Comparison of ENCODE assay signal across 10 cellular contexts in the genomic region with DNA sequence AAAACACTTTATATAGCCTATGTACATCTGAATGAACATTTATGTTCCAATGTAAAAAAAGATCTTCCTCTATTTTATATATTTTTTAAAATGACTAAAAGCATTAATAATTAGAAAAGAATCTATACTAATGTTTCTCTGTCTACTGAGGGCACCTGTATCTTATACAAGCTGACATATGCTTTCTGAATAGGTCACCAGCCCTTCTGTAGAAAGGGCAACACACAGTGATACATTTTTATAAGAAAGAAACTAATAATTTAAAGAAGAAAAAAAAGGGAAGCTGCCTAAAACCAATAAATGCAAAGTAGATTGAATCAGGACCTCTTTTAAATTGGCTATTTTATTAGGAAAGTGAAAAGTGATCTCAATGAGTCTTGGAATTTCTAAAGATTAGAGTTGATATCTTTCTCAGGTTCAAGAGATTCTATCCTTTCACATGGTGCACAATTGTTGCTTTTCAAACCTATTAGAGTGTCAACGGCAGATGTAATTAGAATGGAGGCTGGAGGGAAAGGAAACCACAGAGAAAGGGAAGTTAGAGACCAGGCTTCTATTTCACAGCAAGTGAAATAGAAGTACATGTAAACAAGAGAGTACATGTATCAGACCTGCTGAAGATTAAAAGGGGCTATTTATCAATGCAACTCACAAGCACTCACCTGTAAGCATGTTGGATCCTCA. TPM values are rescaled to one million over a fixed set of nuclear protein-coding genes. Genes with fewer than 3 reads are reported as not detected.
A peak's percentile ranks its signal among the peaks of the same experiment; 100 is the strongest.
DNase-seq lines count a peak whose midpoint lies in the region; ATAC-seq and TF ChIP-seq lines count a peak whose summit lies in the region.
"Had no signal": no experiment of that assay in that cellular context is flagged by ENCODE, and none has a peak within 500 bp of the region (broad histone marks: within the 10 kb centered on the region; RNA-seq: fewer than 3 reads in every experiment).

No MANE protein-coding gene starts in this region.

- no peak overlapping the region for H2AFZ ChIP-seq in mammary epithelial cell (ENCODE audit: low read depth, low read length)

- no peaks in the 10 kb centered on the region for H4K20me1 ChIP-seq in mammary epithelial cell (ENCODE audit: insufficient read depth, low read length)

- H3K27me3 ChIP-seq in left lung (no peaks in the 10 kb centered on the region), mammary epithelial cell (ENCODE audit: insufficient read depth, low read length) (no peaks in the 10 kb centered on the region), sigmoid colon (no peaks in the 10 kb centered on the region)

- peaks cover 92% of the 10 kb centered on the region for H3K79me2 ChIP-seq in mammary epithelial cell (ENCODE audit: insufficient read depth, low read length)

- H3K9me3 ChIP-seq in HEK293 (ENCODE audit: control insufficient read depth, insufficient read depth, low read depth, low read length) = no peaks in the 10 kb centered on the region
- no peaks in the 10 kb centered on the region for H3K9me3 ChIP-seq in left lung
- H3K9me3 ChIP-seq in mammary epithelial cell (replicated peaks; ENCODE audit: insufficient read depth, low read length) = no peaks in the 10 kb centered on the region
- no peaks in the 10 kb centered on the region for H3K9me3 ChIP-seq in sigmoid colon

- no peak overlapping the region for H3K9ac ChIP-seq in mammary epithelial cell (ENCODE audit: insufficient read depth, low read length)

- H3K27ac ChIP-seq in HEK293 (ENCODE audit: extremely low read depth, low read depth, low read length) (no peak overlapping the region), left lung (peak overlapping the region in 1 of 2 donors; percentile 81), mammary epithelial cell (ENCODE audit: insufficient read depth, low read depth, low read length) (no peak overlapping the region), sigmoid colon (no peak overlapping the region)
- H3K27ac ChIP-seq: SK-N-MC had no signal

- dilution Hi-C loops in mammary epithelial cell (cut with HindIII; ENCODE audit: low sequenced_read_pairs) = no loop called here

- POLR2A ChIA-PET in HEK293 (lab: Yijun Ruan, JAX) = interaction anchor here (0.6 kb wide), 1 partner anchor 9 kb away, joined by 3 read pairs; no protein-coding TSS in a partner anchor

- peak; percentile 90 for DNase-seq in KBM-7
- no peak for DNase-seq in left lung
- DNase-seq in mammary epithelial cell = no peak
- no peak for DNase-seq in stimulated activated CD4-positive, alpha-beta T cell treated with anti-CD3 and anti-CD28 coated beads, Interleukin-15, amount 100 ng/mL, for 24 hours
- no peak for DNase-seq in sigmoid colon
- no peak for DNase-seq in anterior cingulate cortex (lab: John Stamatoyannopoulos, UW)
- DNase-seq: left ventricle myocardium superior had no signal

- H3K36me3 ChIP-seq in HEK293 (ENCODE audit: control insufficient read depth in 2 of 2, insufficient read depth in 1 of 2, low read length in 2 of 2) = peaks cover 0 to 37% of the 10 kb centered on the region in 2 experiments; a peak in 1 of 3 replicates
- H3K36me3 ChIP-seq in left lung = peaks cover 0 to 5% of the 10 kb centered on the region in 2 donors
- peaks cover 4% of the 10 kb centered on the region for H3K36me3 ChIP-seq in mammary epithelial cell (ENCODE audit: insufficient read depth, low read length)
- peaks cover 0 to 6% (median 2%) of the 10 kb centered on the region in 4 donors for H3K36me3 ChIP-seq in sigmoid colon

- 100% methylated on average over 1 of the region's 1 CpG for WGBS in mammary epithelial cell (ENCODE audit: low coverage, missing lambda C conversion rate)
- 47 to 82% methylated on average over 1 of the region's 1 CpG for WGBS in sigmoid colon, 2 donors

- H3K4me3 ChIP-seq in HEK293 (ENCODE audit: low read depth, low read length) (no peak overlapping the region), left lung (peak overlapping the region in 1 of 2 donors; percentile 6), mammary epithelial cell (replicated peaks in 1 of 3; ENCODE audit: insufficient read depth in 1 of 3, low read depth in 2 of 3, low read length in 3 of 3) (no peak overlapping the region), sigmoid colon (no peak overlapping the region)
- H3K4me3 ChIP-seq: SK-N-MC had no signal

- no peak overlapping the region for H3K4me2 ChIP-seq in mammary epithelial cell (ENCODE audit: insufficient read depth, low read depth, low read length)

- CTCF ChIA-PET in HEK293 (lab: Yijun Ruan, JAX) (interaction anchor here (1.3 kb wide), 1 partner anchor 170 kb away, joined by 3 read pairs; no protein-coding TSS in a partner anchor), mammary epithelial cell (lab: Charles Lee; ENCODE audit: low non-redundant PET) (no interaction called here)

- no peak for TF ChIP-seq POLR2A in sigmoid colon (IDR thresholded peaks at IDR 0.05)

- TF ChIP-seq CTCF in HEK293 (tag by site-specific recombination; IDR thresholded peaks at IDR 0.05) = no peak
- TF ChIP-seq CTCF in left lung (IDR thresholded peaks at IDR 0.05) = no peak
- TF ChIP-seq CTCF in mammary epithelial cell (conservative IDR thresholded peaks at IDR 0.05 in 1 of 2, IDR thresholded peaks at IDR 0.05 in 1 of 2; ENCODE audit: extremely low read depth in 1 of 2, insufficient read depth in 1 of 2, low read depth in 1 of 2, low read length in 2 of 2) = no peak
- no peak for TF ChIP-seq CTCF in sigmoid colon (IDR thresholded peaks at IDR 0.05)

- TF ChIP-seq EP300 in sigmoid colon (IDR thresholded peaks at IDR 0.05) = no peak

- H3K4me1 ChIP-seq in HEK293 (ENCODE audit: control insufficient read depth, insufficient read depth, low read length) (peaks cover 1% of the 10 kb centered on the region; the same call in 1 of the 2 replicates), left lung (peaks cover 15 to 78% of the 10 kb centered on the region in 2 donors), mammary epithelial cell (ENCODE audit: insufficient read depth, low read length) (peaks cover 8% of the 10 kb centered on the region), sigmoid colon (peaks cover 0 to 44% (median 24%) of the 10 kb centered on the region in 4 donors)

- intact Hi-C loops in left lung (cut with DNase I) (no loop called here), mammary epithelial cell (cut with micrococcal nuclease) (loop anchor here (2.0 kb wide), 1 partner anchor 14 kb away; no protein-coding TSS in a partner anchor), sigmoid colon (cut with DNase I) (loop anchor here (10.0 kb wide), 1 partner anchor 306 kb away; the partner anchor contains the start of gene STMP1)

- BruUV-seq in mammary epithelial cell (replicated peaks; lab: Mats Ljungman, UMichigan) = no TSS peak

- ATAC-seq in GM18520 (IDR thresholded peaks at IDR 0.05; ENCODE audit: unreplicated experiment) = peak; percentile 56
- peak; percentile 37 for ATAC-seq in left lung
- ATAC-seq: left ventricle myocardium superior had no signal

- in situ Hi-C loops in KBM-7 (cut with MboI; ENCODE audit: low pct_unique_long_range_greater_than_20kb, low sequenced_read_pairs) = no loop called here
- in situ Hi-C loops in mammary epithelial cell (cut with MboI; ENCODE audit: low sequenced_read_pairs in 2 of 2) = no loop called here

TF ChIP-seq in HEK293, 187 proteins besides CTCF, POLR2A, EP300 and RAD21:
- TF ChIP-seq ZFP69B (tag by site-specific recombination; IDR thresholded peaks at IDR 0.05) (no peak), PRDM1 (tag by site-specific recombination; IDR thresholded peaks at IDR 0.05) (peak; percentile 74)

RNA-seq across cellular contexts. Expression of gene MTPN, which starts 6.3 kb away (rescaled TPM):
- total RNA-seq in left lung (100 to 1,000 TPM; 117 to 130 TPM), mammary epithelial cell (100 to 1,000 TPM; 151 to 173 TPM), sigmoid colon (10 to 100 TPM; 74.4 to 96.7 (median 78.4) TPM)
- polyA plus RNA-seq in mammary epithelial cell (94.0 TPM), sigmoid colon (10 to 100 TPM; 65.5 to 95.7 (median 86.2) TPM)
- polyA minus RNA-seq in mammary epithelial cell = 116 TPM

Comparison
In these comparisons a context has a peak if more than half of its experiments do, and no peak if none do; other contexts are left out.
1. intact Hi-C loops: an anchor here in mammary epithelial cell (2.0 kb wide) and sigmoid colon (10.0 kb wide); none called in left lung.